In the genomic region with DNA sequence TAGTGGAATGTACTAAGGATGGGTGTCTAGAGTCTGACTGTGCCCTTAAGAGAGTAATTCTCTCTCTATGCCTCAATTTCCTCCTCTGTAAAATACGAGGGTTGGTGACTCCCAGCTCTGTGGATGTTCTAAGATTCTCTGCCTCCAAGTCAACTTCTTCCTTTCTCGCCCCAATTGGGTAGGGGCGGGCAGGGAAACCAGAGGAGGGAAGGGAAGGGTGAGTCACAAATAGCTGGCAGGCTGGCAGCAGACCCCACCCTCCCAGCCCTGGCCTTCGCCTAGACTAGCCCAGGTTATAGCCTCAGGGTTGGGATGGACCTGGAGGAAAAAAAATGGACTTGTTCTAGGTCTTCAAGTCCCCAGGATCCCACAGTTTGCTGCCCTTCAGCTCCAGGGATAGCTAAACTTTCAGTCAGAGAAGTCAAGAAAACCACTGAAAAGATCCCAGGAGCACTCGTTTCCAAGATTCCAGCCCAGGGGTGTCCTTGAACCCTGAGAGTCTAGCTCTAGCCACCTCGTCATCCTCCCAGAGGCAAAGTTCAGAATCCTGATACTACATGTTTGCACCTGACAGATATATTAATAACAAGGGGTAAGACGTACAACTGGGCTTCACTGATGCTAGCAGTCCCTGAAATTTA, we compare ENCODE assay signal across 9 cellular contexts. TPM values are rescaled to one million over a fixed set of nuclear protein-coding genes. Genes with fewer than 3 reads are reported as not detected.
DNase-seq lines count a peak whose midpoint lies in the region; ATAC-seq lines count a peak whose summit lies in the region.
"Had no signal": no experiment of that assay in that cellular context is flagged by ENCODE, and none has a peak within 500 bp of the region (broad histone marks: within the 10 kb centered on the region; RNA-seq: fewer than 3 reads in every experiment).

No MANE protein-coding gene starts in this region.

- H3K9me3 Mint-ChIP-seq in activated CD8-positive, alpha-beta T cell treated with anti-CD3 and anti-CD28 coated beads, Interleukin-2, amount 10 ng/mL, durations not matched to agents 7 days and 5 days (ENCODE audit: insufficient read depth) = no peaks in the 10 kb centered on the region
- H3K9me3 Mint-ChIP-seq in immature natural killer cell = no peaks in the 10 kb centered on the region

- H3K4me1 ChIP-seq in urinary bladder (ENCODE audit: insufficient read depth) = peaks cover 2% of the 10 kb centered on the region

- peaks cover 76% of the 10 kb centered on the region for H3K36me3 Mint-ChIP-seq in activated CD8-positive, alpha-beta T cell treated with anti-CD3 and anti-CD28 coated beads, Interleukin-2, amount 10 ng/mL, durations not matched to agents 7 days and 5 days (ENCODE audit: low read depth)
- H3K36me3 Mint-ChIP-seq in immature natural killer cell = peaks cover 4 to 7% (median 7%) of the 10 kb centered on the region in 3 donors

- H3K36me3 ChIP-seq in urinary bladder (ENCODE audit: insufficient read depth) = no peaks in the 10 kb centered on the region
- H3K36me3 ChIP-seq: thyroid gland had no signal

- H3K27ac ChIP-seq in urinary bladder (ENCODE audit: low read depth) = peak overlapping the region; percentile 4

- no peak for ATAC-seq in activated CD8-positive, alpha-beta T cell treated with anti-CD3 and anti-CD28 coated beads, Interleukin-2, amount 10 ng/mL, durations not matched to agents 7 days and 5 days
- ATAC-seq in GM18861 (IDR thresholded peaks at IDR 0.05; ENCODE audit: unreplicated experiment) (no peak), GM18517 (IDR thresholded peaks at IDR 0.05; ENCODE audit: unreplicated experiment) (no peak)

- POLR2A ChIA-PET in activated CD8-positive, alpha-beta T cell treated with anti-CD3 and anti-CD28 coated beads, Interleukin-2, amount 10 ng/mL, durations not matched to agents 7 days and 5 days (lab: Charles Lee) = interaction anchor here (0.7 to 3.8 kb wide), 11 partner anchors 9 to 217 kb away, joined by 3 to 20 read pairs (median 4); a partner anchor contains a TSS

- peak overlapping the region; percentile 95 for H3K4me3 Mint-ChIP-seq in activated CD8-positive, alpha-beta T cell treated with anti-CD3 and anti-CD28 coated beads, Interleukin-2, amount 10 ng/mL, durations not matched to agents 7 days and 5 days
- H3K4me3 Mint-ChIP-seq in immature natural killer cell = peak overlapping the region; percentile 96 to 100 (median 99)

- 77% methylated on average over 7 of the region's 7 CpGs for WGBS in urinary bladder

- H3K27me3 Mint-ChIP-seq in activated CD8-positive, alpha-beta T cell treated with anti-CD3 and anti-CD28 coated beads, Interleukin-2, amount 10 ng/mL, durations not matched to agents 7 days and 5 days (ENCODE audit: low read depth) = no peaks in the 10 kb centered on the region
- peaks cover 7 to 8% (median 7%) of the 10 kb centered on the region in 3 donors for H3K27me3 Mint-ChIP-seq in immature natural killer cell (ENCODE audit: low read depth in 3 of 3)

- H3K27ac Mint-ChIP-seq in activated CD8-positive, alpha-beta T cell treated with anti-CD3 and anti-CD28 coated beads, Interleukin-2, amount 10 ng/mL, durations not matched to agents 7 days and 5 days = peak overlapping the region; percentile 99
- H3K27ac Mint-ChIP-seq in immature natural killer cell = peak overlapping the region in 4 of 6 donors; percentile 93 to 98 (median 98)

- CTCF ChIA-PET in activated CD8-positive, alpha-beta T cell treated with anti-CD3 and anti-CD28 coated beads, Interleukin-2, amount 10 ng/mL, durations not matched to agents 7 days and 5 days (lab: Charles Lee) = interaction anchor here (0.9 to 5.3 kb wide), 10 partner anchors 7 to 210 kb away, joined by 3 to 37 read pairs (median 4); a partner anchor contains a TSS

- H3K4me1 Mint-ChIP-seq in activated CD8-positive, alpha-beta T cell treated with anti-CD3 and anti-CD28 coated beads, Interleukin-2, amount 10 ng/mL, durations not matched to agents 7 days and 5 days (ENCODE audit: low read depth) = peaks cover 66% of the 10 kb centered on the region
- peaks cover 51 to 53% of the 10 kb centered on the region in 2 donors for H3K4me1 Mint-ChIP-seq in immature natural killer cell

- no peak overlapping the region for H3K4me3 ChIP-seq in urinary bladder (ENCODE audit: low read depth, low read length)

- peak; percentile 76 for DNase-seq in activated effector memory CD4-positive, alpha-beta T cell treated with anti-CD3 and anti-CD28 coated beads, Interleukin-2, amount 50 U/mL, for 16 hours
- DNase-seq in activated effector memory CD4-positive, alpha-beta T cell treated with Interleukin-2 at 50 U/mL for 16 hours = no peak
- DNase-seq in activated CD8-positive, alpha-beta T cell treated with anti-CD3 and anti-CD28 coated beads, Interleukin-2, amount 10 ng/mL, durations not matched to agents 7 days and 5 days = no peak
- DNase-seq in immature natural killer cell (no peak), NCI-H2107 treated with DMSO at 0.1 percent for 48 hours (lab: John Stamatoyannopoulos, UW; ENCODE audit: unreplicated experiment) (no peak)
- DNase-seq: thyroid gland had no signal

RNA-seq across cellular contexts. Expression of a gene that starts 2.3 kb away (rescaled TPM):
- 100 to 1,000 TPM; 541 to 575 TPM for total RNA-seq in activated CD8-positive, alpha-beta T cell treated with anti-CD3 and anti-CD28 coated beads, Interleukin-2, amount 10 ng/mL, durations not matched to agents 7 days and 5 days
- polyA plus RNA-seq in immature natural killer cell (10 to 100 TPM; 14.9 to 38.1 (median 19.7) TPM), urinary bladder (31.7 TPM)
- 33.6 TPM for total RNA-seq in urinary bladder

RNA-seq across cellular contexts. Expression of a gene that starts 5.6 kb away (rescaled TPM):
- 10 to 100 TPM; 51.6 to 52.2 TPM for total RNA-seq in activated CD8-positive, alpha-beta T cell treated with anti-CD3 and anti-CD28 coated beads, Interleukin-2, amount 10 ng/mL, durations not matched to agents 7 days and 5 days
- polyA plus RNA-seq in immature natural killer cell (10 to 100 TPM; 41.2 to 66.3 (median 54.2) TPM), urinary bladder (31.1 TPM)
- 20.1 TPM for total RNA-seq in urinary bladder

RNA-seq across cellular contexts. Expression of a gene that starts 32.6 kb away (rescaled TPM):
- total RNA-seq in activated CD8-positive, alpha-beta T cell treated with anti-CD3 and anti-CD28 coated beads, Interleukin-2, amount 10 ng/mL, durations not matched to agents 7 days and 5 days = under 1 TPM; 0.10 to 0.55 TPM
- polyA plus RNA-seq in immature natural killer cell (under 1 TPM in 1 of 3 donors, not detected in 2; 0.44 TPM), urinary bladder (0.89 TPM)
- 1.5 TPM for total RNA-seq in urinary bladder

RNA-seq across cellular contexts. Expression of a gene that starts 33.4 kb away (rescaled TPM):
- total RNA-seq in activated CD8-positive, alpha-beta T cell treated with anti-CD3 and anti-CD28 coated beads, Interleukin-2, amount 10 ng/mL, durations not matched to agents 7 days and 5 days = 100 to 1,000 TPM; 128 to 130 TPM
- polyA plus RNA-seq in immature natural killer cell = 10 to 100 TPM; 11.6 to 27.7 (median 13.4) TPM
- total RNA-seq in urinary bladder = 32.3 TPM
- 33.6 TPM for polyA plus RNA-seq in urinary bladder

RNA-seq across cellular contexts. Expression of a gene that starts 40.6 kb away (rescaled TPM):
- 10 to 100 TPM; 51.9 to 52.9 TPM for total RNA-seq in activated CD8-positive, alpha-beta T cell treated with anti-CD3 and anti-CD28 coated beads, Interleukin-2, amount 10 ng/mL, durations not matched to agents 7 days and 5 days
- polyA plus RNA-seq in immature natural killer cell (10 to 100 TPM; 54.6 to 80.6 (median 76.9) TPM), urinary bladder (114 TPM)
- total RNA-seq in urinary bladder = 57.5 TPM

Comparison
In these comparisons a context has a peak if more than half of its experiments do, and no peak if none do; other contexts are left out.
1. RNA of a gene that starts 2.3 kb away (total RNA-seq): 541 to 575 TPM in activated CD8-positive, alpha-beta T cell treated with anti-CD3 and anti-CD28 coated beads, Interleukin-2, amount 10 ng/mL, durations not matched to agents 7 days and 5 days; 33.6 TPM in urinary bladder (single experiment); every median in the first group is over 10 times any median in the second.